11 cellular contexts compared by ENCODE assay signal in genomic region chr2:33532966-33533365, GRCh38. TPM values are rescaled to one million over a fixed set of nuclear protein-coding genes. Genes with fewer than 3 reads are reported as not detected.
"Had no signal": no experiment of that assay in that cellular context is flagged by ENCODE, and none has a peak within 500 bp of the region (broad histone marks: within the 10 kb centered on the region; RNA-seq: fewer than 3 reads in every experiment).

No MANE protein-coding gene starts in this region.

- H3K27ac ChIP-seq: right lobe of liver had no signal

- ATAC-seq: effector memory CD8-positive, alpha-beta T cell; mucosa of descending colon; natural killer cell; right lobe of liver; stimulated activated naive CD8-positive, alpha-beta T cell treated with anti-CD3 and anti-CD28 coated beads, Interleukin-15, amount 100 ng/mL, for 72 hours had no signal

- DNase-seq: activated naive CD8-positive, alpha-beta T cell treated with anti-CD3 and anti-CD28 coated beads, Interleukin-2, amount 10 ng/mL, durations not matched to agents 7 days and 5 days; anterior cingulate cortex; dermis blood vessel endothelial cell; effector memory CD8-positive, alpha-beta T cell; mammary epithelial cell; mucosa of descending colon; natural killer cell; right lobe of liver; stimulated activated naive CD8-positive, alpha-beta T cell treated with anti-CD3 and anti-CD28 coated beads, Interleukin-15, amount 100 ng/mL, for 72 hours; SW 1271 had no signal

- H3K4me1 ChIP-seq: right lobe of liver had no signal

- H3K27me3 ChIP-seq: right lobe of liver had no signal

- H3K36me3 ChIP-seq: right lobe of liver had no signal

- H3K4me3 ChIP-seq: mucosa of descending colon, right lobe of liver had no signal

- H3K9me3 ChIP-seq: mucosa of descending colon, right lobe of liver had no signal

RNA-seq across cellular contexts. Expression of gene RASGRP3, which starts 56.5 kb away (rescaled TPM):
- total RNA-seq: progenitor cell of endocrine pancreas had no signal
